Comparison of ENCODE assay signal across 1 cellular context in the genomic region with DNA sequence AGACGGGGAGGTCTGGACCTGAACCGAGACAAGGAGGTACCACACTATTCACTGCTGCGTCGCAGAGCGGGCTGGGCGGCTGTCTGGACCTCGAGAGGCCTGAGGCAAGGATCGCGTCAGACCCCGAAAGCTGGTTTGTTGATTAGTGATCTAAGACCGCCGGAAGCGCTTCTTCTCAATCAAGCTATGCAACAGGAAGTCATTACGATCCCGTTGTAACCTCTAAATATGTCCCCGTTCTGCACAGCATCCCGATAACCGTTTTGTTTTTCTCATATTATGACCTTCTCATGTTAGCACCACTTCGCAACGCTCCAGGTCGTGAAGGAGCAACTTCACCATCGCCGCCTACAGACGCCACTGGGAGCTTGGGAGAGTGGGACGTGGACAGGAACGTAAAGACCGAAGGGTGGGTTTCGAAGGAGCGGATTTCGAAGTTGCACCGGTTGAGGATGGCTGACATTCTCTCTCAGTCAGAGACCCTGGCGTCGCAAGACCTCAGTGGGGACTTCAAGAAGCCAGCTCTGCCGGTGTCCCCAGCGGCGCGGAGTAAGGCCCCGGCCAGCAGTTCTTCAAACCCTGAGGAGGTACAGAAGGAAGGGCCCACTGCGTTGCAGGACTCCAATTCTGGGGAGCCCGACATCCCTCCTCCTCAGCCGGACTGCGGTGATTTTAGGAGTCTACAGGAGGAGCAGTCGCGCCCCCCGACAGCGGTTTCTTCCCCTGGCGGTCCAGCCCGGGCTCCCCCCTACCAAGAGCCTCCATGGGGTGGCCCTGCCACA.
TF ChIP-seq lines count a peak whose summit lies in the region.

A gene with protein sequence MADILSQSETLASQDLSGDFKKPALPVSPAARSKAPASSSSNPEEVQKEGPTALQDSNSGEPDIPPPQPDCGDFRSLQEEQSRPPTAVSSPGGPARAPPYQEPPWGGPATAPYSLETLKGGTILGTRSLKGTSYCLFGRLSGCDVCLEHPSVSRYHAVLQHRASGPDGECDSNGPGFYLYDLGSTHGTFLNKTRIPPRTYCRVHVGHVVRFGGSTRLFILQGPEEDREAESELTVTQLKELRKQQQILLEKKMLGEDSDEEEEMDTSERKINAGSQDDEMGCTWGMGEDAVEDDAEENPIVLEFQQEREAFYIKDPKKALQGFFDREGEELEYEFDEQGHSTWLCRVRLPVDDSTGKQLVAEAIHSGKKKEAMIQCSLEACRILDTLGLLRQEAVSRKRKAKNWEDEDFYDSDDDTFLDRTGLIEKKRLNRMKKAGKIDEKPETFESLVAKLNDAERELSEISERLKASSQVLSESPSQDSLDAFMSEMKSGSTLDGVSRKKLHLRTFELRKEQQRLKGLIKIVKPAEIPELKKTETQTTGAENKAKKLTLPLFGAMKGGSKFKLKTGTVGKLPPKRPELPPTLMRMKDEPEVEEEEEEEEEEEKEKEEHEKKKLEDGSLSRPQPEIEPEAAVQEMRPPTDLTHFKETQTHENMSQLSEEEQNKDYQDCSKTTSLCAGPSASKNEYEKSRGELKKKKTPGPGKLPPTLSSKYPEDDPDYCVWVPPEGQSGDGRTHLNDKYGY (plus strand): TSS at position 427 of the 782 bp plus-strand sequence. CDS start 26 bp downstream, at position 453.
A gene with protein sequence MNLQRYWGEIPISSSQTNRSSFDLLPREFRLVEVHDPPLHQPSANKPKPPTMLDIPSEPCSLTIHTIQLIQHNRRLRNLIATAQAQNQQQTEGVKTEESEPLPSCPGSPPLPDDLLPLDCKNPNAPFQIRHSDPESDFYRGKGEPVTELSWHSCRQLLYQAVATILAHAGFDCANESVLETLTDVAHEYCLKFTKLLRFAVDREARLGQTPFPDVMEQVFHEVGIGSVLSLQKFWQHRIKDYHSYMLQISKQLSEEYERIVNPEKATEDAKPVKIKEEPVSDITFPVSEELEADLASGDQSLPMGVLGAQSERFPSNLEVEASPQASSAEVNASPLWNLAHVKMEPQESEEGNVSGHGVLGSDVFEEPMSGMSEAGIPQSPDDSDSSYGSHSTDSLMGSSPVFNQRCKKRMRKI (minus strand): TSS at position 152 of the 782 bp plus-strand sequence. CDS start 1,422 bp downstream, outside the sequence.

TF ChIP-seq in K562, 482 proteins besides CTCF, POLR2A, EP300 and RAD21 (continued from another document and continues in another):
- TF ChIP-seq ZNF263 (CRISPR knock-in tag; IDR thresholded peaks at IDR 0.05; ENCODE audit: borderline replicate concordance), result peak; percentile 85
- 0 out of 2 replicates have a peak, but pooled peaks have one; percentile 51 for TF ChIP-seq PHB (CRISPR knock-in tag; IDR thresholded peaks at IDR 0.05)
- TF ChIP-seq, protein P1, sequence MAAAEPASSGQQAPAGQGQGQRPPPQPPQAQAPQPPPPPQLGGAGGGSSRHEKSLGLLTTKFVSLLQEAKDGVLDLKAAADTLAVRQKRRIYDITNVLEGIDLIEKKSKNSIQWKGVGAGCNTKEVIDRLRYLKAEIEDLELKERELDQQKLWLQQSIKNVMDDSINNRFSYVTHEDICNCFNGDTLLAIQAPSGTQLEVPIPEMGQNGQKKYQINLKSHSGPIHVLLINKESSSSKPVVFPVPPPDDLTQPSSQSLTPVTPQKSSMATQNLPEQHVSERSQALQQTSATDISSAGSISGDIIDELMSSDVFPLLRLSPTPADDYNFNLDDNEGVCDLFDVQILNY (CRISPR knock-in tag; IDR thresholded peaks at IDR 0.05), result no peak; the same call in 1 of the 2 replicates
- no peak for TF ChIP-seq JUNB (CRISPR knock-in tag; conservative IDR thresholded peaks at IDR 0.05)
- TF ChIP-seq, protein P2, sequence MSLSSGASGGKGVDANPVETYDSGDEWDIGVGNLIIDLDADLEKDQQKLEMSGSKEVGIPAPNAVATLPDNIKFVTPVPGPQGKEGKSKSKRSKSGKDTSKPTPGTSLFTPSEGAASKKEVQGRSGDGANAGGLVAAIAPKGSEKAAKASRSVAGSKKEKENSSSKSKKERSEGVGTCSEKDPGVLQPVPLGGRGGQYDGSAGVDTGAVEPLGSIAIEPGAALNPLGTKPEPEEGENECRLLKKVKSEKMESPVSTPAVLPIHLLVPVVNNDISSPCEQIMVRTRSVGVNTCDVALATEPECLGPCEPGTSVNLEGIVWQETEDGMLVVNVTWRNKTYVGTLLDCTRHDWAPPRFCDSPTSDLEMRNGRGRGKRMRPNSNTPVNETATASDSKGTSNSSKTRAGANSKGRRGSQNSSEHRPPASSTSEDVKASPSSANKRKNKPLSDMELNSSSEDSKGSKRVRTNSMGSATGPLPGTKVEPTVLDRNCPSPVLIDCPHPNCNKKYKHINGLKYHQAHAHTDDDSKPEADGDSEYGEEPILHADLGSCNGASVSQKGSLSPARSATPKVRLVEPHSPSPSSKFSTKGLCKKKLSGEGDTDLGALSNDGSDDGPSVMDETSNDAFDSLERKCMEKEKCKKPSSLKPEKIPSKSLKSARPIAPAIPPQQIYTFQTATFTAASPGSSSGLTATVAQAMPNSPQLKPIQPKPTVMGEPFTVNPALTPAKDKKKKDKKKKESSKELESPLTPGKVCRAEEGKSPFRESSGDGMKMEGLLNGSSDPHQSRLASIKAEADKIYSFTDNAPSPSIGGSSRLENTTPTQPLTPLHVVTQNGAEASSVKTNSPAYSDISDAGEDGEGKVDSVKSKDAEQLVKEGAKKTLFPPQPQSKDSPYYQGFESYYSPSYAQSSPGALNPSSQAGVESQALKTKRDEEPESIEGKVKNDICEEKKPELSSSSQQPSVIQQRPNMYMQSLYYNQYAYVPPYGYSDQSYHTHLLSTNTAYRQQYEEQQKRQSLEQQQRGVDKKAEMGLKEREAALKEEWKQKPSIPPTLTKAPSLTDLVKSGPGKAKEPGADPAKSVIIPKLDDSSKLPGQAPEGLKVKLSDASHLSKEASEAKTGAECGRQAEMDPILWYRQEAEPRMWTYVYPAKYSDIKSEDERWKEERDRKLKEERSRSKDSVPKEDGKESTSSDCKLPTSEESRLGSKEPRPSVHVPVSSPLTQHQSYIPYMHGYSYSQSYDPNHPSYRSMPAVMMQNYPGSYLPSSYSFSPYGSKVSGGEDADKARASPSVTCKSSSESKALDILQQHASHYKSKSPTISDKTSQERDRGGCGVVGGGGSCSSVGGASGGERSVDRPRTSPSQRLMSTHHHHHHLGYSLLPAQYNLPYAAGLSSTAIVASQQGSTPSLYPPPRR (CRISPR knock-in tag; IDR thresholded peaks at IDR 0.05; ENCODE audit: borderline replicate concordance), result peak; percentile 86; the same call in 1 of the 2 replicates
- TF ChIP-seq, protein P3, sequence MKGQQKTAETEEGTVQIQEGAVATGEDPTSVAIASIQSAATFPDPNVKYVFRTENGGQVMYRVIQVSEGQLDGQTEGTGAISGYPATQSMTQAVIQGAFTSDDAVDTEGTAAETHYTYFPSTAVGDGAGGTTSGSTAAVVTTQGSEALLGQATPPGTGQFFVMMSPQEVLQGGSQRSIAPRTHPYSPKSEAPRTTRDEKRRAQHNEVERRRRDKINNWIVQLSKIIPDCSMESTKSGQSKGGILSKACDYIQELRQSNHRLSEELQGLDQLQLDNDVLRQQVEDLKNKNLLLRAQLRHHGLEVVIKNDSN (CRISPR knock-in tag; IDR thresholded peaks at IDR 0.05), result no peak; the same call in 1 of the 2 replicates
- TF ChIP-seq, protein P4, sequence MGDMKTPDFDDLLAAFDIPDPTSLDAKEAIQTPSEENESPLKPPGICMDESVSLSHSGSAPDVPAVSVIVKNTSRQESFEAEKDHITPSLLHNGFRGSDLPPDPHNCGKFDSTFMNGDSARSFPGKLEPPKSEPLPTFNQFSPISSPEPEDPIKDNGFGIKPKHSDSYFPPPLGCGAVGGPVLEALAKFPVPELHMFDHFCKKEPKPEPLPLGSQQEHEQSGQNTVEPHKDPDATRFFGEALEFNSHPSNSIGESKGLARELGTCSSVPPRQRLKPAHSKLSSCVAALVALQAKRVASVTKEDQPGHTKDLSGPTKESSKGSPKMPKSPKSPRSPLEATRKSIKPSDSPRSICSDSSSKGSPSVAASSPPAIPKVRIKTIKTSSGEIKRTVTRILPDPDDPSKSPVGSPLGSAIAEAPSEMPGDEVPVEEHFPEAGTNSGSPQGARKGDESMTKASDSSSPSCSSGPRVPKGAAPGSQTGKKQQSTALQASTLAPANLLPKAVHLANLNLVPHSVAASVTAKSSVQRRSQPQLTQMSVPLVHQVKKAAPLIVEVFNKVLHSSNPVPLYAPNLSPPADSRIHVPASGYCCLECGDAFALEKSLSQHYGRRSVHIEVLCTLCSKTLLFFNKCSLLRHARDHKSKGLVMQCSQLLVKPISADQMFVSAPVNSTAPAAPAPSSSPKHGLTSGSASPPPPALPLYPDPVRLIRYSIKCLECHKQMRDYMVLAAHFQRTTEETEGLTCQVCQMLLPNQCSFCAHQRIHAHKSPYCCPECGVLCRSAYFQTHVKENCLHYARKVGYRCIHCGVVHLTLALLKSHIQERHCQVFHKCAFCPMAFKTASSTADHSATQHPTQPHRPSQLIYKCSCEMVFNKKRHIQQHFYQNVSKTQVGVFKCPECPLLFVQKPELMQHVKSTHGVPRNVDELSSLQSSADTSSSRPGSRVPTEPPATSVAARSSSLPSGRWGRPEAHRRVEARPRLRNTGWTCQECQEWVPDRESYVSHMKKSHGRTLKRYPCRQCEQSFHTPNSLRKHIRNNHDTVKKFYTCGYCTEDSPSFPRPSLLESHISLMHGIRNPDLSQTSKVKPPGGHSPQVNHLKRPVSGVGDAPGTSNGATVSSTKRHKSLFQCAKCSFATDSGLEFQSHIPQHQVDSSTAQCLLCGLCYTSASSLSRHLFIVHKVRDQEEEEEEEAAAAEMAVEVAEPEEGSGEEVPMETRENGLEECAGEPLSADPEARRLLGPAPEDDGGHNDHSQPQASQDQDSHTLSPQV (IDR thresholded peaks at IDR 0.05), result 0 out of 2 replicates have a peak, but pooled peaks have one; percentile 42
- TF ChIP-seq, protein P5, sequence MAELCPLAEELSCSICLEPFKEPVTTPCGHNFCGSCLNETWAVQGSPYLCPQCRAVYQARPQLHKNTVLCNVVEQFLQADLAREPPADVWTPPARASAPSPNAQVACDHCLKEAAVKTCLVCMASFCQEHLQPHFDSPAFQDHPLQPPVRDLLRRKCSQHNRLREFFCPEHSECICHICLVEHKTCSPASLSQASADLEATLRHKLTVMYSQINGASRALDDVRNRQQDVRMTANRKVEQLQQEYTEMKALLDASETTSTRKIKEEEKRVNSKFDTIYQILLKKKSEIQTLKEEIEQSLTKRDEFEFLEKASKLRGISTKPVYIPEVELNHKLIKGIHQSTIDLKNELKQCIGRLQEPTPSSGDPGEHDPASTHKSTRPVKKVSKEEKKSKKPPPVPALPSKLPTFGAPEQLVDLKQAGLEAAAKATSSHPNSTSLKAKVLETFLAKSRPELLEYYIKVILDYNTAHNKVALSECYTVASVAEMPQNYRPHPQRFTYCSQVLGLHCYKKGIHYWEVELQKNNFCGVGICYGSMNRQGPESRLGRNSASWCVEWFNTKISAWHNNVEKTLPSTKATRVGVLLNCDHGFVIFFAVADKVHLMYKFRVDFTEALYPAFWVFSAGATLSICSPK (IDR thresholded peaks at IDR 0.05; ENCODE audit: borderline replicate concordance), result 0 out of 2 replicates have a peak, but pooled peaks have one; percentile 51
- TF ChIP-seq PHF8 (IDR thresholded peaks at IDR 0.05; ENCODE audit: borderline replicate concordance, low read length), result peak; percentile 80; the same call in 1 of the 2 replicates
- TF ChIP-seq, protein P6, sequence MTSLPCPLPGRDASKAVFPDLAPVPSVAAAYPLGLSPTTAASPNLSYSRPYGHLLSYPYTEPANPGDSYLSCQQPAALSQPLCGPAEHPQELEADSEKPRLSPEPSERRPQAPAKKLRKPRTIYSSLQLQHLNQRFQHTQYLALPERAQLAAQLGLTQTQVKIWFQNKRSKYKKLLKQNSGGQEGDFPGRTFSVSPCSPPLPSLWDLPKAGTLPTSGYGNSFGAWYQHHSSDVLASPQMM (CRISPR knock-in tag; IDR thresholded peaks at IDR 0.05), result no peak
- TF ChIP-seq, protein P7, sequence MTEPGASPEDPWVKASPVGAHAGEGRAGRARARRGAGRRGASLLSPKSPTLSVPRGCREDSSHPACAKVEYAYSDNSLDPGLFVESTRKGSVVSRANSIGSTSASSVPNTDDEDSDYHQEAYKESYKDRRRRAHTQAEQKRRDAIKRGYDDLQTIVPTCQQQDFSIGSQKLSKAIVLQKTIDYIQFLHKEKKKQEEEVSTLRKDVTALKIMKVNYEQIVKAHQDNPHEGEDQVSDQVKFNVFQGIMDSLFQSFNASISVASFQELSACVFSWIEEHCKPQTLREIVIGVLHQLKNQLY (CRISPR knock-in tag; conservative IDR thresholded peaks at IDR 0.05), result no peak
- TF ChIP-seq ZZZ3 (IDR thresholded peaks at IDR 0.05), result 0 out of 2 replicates have a peak, but pooled peaks have one; percentile 75
- TF ChIP-seq ZNF699 (CRISPR knock-in tag; IDR thresholded peaks at IDR 0.05; ENCODE audit: insufficient replicate concordance), result no peak
- TF ChIP-seq ILF3 (IDR thresholded peaks at IDR 0.05; ENCODE audit: borderline replicate concordance), result no peak
- TF ChIP-seq ZNF778 (CRISPR knock-in tag; IDR thresholded peaks at IDR 0.05), result no peak
- TF ChIP-seq, protein P8, sequence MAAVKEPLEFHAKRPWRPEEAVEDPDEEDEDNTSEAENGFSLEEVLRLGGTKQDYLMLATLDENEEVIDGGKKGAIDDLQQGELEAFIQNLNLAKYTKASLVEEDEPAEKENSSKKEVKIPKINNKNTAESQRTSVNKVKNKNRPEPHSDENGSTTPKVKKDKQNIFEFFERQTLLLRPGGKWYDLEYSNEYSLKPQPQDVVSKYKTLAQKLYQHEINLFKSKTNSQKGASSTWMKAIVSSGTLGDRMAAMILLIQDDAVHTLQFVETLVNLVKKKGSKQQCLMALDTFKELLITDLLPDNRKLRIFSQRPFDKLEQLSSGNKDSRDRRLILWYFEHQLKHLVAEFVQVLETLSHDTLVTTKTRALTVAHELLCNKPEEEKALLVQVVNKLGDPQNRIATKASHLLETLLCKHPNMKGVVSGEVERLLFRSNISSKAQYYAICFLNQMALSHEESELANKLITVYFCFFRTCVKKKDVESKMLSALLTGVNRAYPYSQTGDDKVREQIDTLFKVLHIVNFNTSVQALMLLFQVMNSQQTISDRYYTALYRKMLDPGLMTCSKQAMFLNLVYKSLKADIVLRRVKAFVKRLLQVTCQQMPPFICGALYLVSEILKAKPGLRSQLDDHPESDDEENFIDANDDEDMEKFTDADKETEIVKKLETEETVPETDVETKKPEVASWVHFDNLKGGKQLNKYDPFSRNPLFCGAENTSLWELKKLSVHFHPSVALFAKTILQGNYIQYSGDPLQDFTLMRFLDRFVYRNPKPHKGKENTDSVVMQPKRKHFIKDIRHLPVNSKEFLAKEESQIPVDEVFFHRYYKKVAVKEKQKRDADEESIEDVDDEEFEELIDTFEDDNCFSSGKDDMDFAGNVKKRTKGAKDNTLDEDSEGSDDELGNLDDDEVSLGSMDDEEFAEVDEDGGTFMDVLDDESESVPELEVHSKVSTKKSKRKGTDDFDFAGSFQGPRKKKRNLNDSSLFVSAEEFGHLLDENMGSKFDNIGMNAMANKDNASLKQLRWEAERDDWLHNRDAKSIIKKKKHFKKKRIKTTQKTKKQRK (IDR thresholded peaks at IDR 0.05; ENCODE audit: borderline replicate concordance, low read depth, low read length), result no peak
- no peak for TF ChIP-seq KLF6 (CRISPR knock-in tag; IDR thresholded peaks at IDR 0.05; ENCODE audit: borderline replicate concordance)
- TF ChIP-seq ZBED1 (IDR thresholded peaks at IDR 0.05), result peak; percentile 64; the same call in 1 of the 2 replicates
- peak; percentile 76 for TF ChIP-seq NEUROD1 (IDR thresholded peaks at IDR 0.05; ENCODE audit: borderline replicate concordance, low read depth, low read length, partially characterized antibody)
- peak; percentile 99 for TF ChIP-seq NFRKB (IDR thresholded peaks at IDR 0.05; ENCODE audit: low read depth)
- TF ChIP-seq ERF (CRISPR knock-in tag; IDR thresholded peaks at IDR 0.05), result no peak
- no peak for TF ChIP-seq PHB2 (IDR thresholded peaks at IDR 0.05; ENCODE audit: low read depth)
